1 cellular context compared by ENCODE assay signal in genomic region chr10:93672022-93672678, GRCh38.
TF ChIP-seq lines count a peak whose summit lies in the region.

No MANE protein-coding gene starts in this region.

TF ChIP-seq in HepG2, 621 proteins besides CTCF, POLR2A, EP300 and RAD21 (continued from another document and continues in another):
- no peak for TF ChIP-seq HMGXB4 (CRISPR knock-in tag; IDR thresholded peaks at IDR 0.05; ENCODE audit: borderline replicate concordance in 1 of 2, low read depth in 1 of 2)
- TF ChIP-seq SSRP1 (CRISPR knock-in tag; IDR thresholded peaks at IDR 0.05) = no peak
- no peak for TF ChIP-seq ZSCAN22 (CRISPR knock-in tag; IDR thresholded peaks at IDR 0.05)
- TF ChIP-seq PCBP2 (optimal IDR thresholded peaks at IDR 0.05; ENCODE audit: low read depth, low read length, poor library complexity, severe bottlenecking) = no peak
- TF ChIP-seq ZNF607 (CRISPR knock-in tag; IDR thresholded peaks at IDR 0.05; ENCODE audit: borderline replicate concordance) = no peak
- no peak for TF ChIP-seq HNRNPK (IDR thresholded peaks at IDR 0.05; ENCODE audit: low read depth, low read length, poor library complexity, severe bottlenecking)
- no peak for TF ChIP-seq ZNF512 (CRISPR knock-in tag; IDR thresholded peaks at IDR 0.05)
- TF ChIP-seq DR1 (CRISPR knock-in tag; IDR thresholded peaks at IDR 0.05) = no peak
- no peak for TF ChIP-seq RBFOX2 (IDR thresholded peaks at IDR 0.05; ENCODE audit: low read depth, low read length)
- no peak for TF ChIP-seq FOXC1 (CRISPR knock-in tag; IDR thresholded peaks at IDR 0.05; ENCODE audit: borderline replicate concordance)
- no peak for TF ChIP-seq SNAI1 (CRISPR knock-in tag; IDR thresholded peaks at IDR 0.05; ENCODE audit: borderline replicate concordance)
- TF ChIP-seq SP5 (CRISPR knock-in tag; IDR thresholded peaks at IDR 0.05; ENCODE audit: borderline replicate concordance, low read depth) = no peak
- TF ChIP-seq SRSF9 (IDR thresholded peaks at IDR 0.05; ENCODE audit: borderline replicate concordance, insufficient read depth, low read depth, low read length, poor library complexity, severe bottlenecking) = no peak
- no peak for TF ChIP-seq NCOA1 (CRISPR knock-in tag; IDR thresholded peaks at IDR 0.05)
- TF ChIP-seq NFYB (CRISPR knock-in tag; IDR thresholded peaks at IDR 0.05) = no peak
- no peak for TF ChIP-seq ZHX2 (IDR thresholded peaks at IDR 0.05; ENCODE audit: low read depth)
- no peak for TF ChIP-seq ZHX2 (CRISPR knock-in tag; IDR thresholded peaks at IDR 0.05; ENCODE audit: borderline replicate concordance)
- TF ChIP-seq MIXL1 (CRISPR knock-in tag; IDR thresholded peaks at IDR 0.05) = peak; percentile 78
- no peak for TF ChIP-seq JUNB (CRISPR knock-in tag; IDR thresholded peaks at IDR 0.05; ENCODE audit: borderline replicate concordance)
- 0 out of 2 replicates have a peak, but pooled peaks have one; percentile 60 for TF ChIP-seq ESRRA (CRISPR knock-in tag; IDR thresholded peaks at IDR 0.05; ENCODE audit: low read depth)
- peak; percentile 43; the same call in 1 of the 2 replicates for TF ChIP-seq SAP130 (CRISPR knock-in tag; IDR thresholded peaks at IDR 0.05; ENCODE audit: low read depth)
- no peak for TF ChIP-seq THYN1 (CRISPR knock-in tag; IDR thresholded peaks at IDR 0.05; ENCODE audit: borderline replicate concordance, low read depth)
- no peak for TF ChIP-seq ZNF83 (CRISPR knock-in tag; IDR thresholded peaks at IDR 0.05; ENCODE audit: borderline replicate concordance)
- no peak for TF ChIP-seq PRDM15 (CRISPR knock-in tag; IDR thresholded peaks at IDR 0.05)
- TF ChIP-seq PLSCR1 (CRISPR knock-in tag; IDR thresholded peaks at IDR 0.05; ENCODE audit: borderline replicate concordance) = no peak
- TF ChIP-seq ZSCAN5A (CRISPR knock-in tag; IDR thresholded peaks at IDR 0.05; ENCODE audit: borderline replicate concordance) = no peak
- TF ChIP-seq GPBP1L1 (CRISPR knock-in tag; IDR thresholded peaks at IDR 0.05) = no peak
- TF ChIP-seq CSRNP2 (CRISPR knock-in tag; conservative IDR thresholded peaks at IDR 0.05; ENCODE audit: low read depth) = no peak
- no peak for TF ChIP-seq GLMP (CRISPR knock-in tag; IDR thresholded peaks at IDR 0.05; ENCODE audit: borderline replicate concordance)
- no peak for TF ChIP-seq NBN (conservative IDR thresholded peaks at IDR 0.05)
- TF ChIP-seq ZBTB49 (CRISPR knock-in tag; IDR thresholded peaks at IDR 0.05; ENCODE audit: borderline replicate concordance) = no peak
- no peak for TF ChIP-seq GTF3A (CRISPR knock-in tag; conservative IDR thresholded peaks at IDR 0.05)
- TF ChIP-seq ZFP36L1 (CRISPR knock-in tag; IDR thresholded peaks at IDR 0.05) = no peak
- no peak for TF ChIP-seq RELA (CRISPR knock-in tag; IDR thresholded peaks at IDR 0.05)
